In the genomic region with DNA sequence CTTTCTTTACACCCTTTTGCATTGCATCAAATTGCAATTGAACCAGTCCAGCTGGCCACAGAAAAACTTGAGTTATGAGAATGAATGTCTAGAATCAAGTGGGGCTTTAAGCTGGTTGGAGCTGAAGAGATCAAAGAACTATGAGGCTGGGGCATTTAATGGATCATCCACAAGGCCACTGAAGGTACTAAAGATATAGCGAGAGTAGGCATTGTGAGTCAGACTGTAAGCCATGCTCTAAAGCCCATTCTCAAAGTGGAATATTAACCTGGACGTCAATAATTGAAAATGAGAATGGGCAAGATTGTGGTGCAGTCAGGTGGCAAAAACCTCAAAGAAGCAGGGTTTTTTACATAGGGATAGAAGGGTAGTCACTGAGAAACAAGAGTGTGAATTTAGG, we compare ENCODE assay signal across 23 cellular contexts. TPM values are rescaled to one million over a fixed set of nuclear protein-coding genes. Genes with fewer than 3 reads are reported as not detected.
DNase-seq lines count a peak whose midpoint lies in the region; ATAC-seq and TF ChIP-seq lines count a peak whose summit lies in the region.
"Had no signal": no experiment of that assay in that cellular context is flagged by ENCODE, and none has a peak within 500 bp of the region (broad histone marks: within the 10 kb centered on the region; RNA-seq: fewer than 3 reads in every experiment).

No MANE protein-coding gene starts in this region.

- TF ChIP-seq CTCF in smooth muscle cell (IDR thresholded peaks at IDR 0.05; ENCODE audit: borderline replicate concordance, insufficient read depth, poor library complexity, severe bottlenecking) (no peak), endodermal cell (conservative IDR thresholded peaks at IDR 0.05) (no peak)

- H3K4me2 ChIP-seq in smooth muscle cell: no peak overlapping the region

- peaks cover 22% of the 10 kb centered on the region for H3F3A ChIP-seq in smooth muscle cell (ENCODE audit: low read depth)

- no peaks in the 10 kb centered on the region for H3K27me3 Mint-ChIP-seq in endodermal cell (ENCODE audit: insufficient read depth)

- H3K4me1 ChIP-seq in smooth muscle cell (ENCODE audit: low read depth) (peaks cover 8% of the 10 kb centered on the region), endodermal cell (ENCODE audit: control insufficient read depth, insufficient read depth, low read length) (no peaks in the 10 kb centered on the region)
- H3K4me1 ChIP-seq: foreskin keratinocyte, transverse colon had no signal

- H2AFZ ChIP-seq in smooth muscle cell (ENCODE audit: low read depth): no peak overlapping the region

- DNase-seq in smooth muscle cell (lab: John Stamatoyannopoulos, UW; ENCODE audit: unreplicated experiment) (no peak), iPS-NIHi7 (ENCODE audit: extremely low spot score) (no peak), endodermal cell (no peak), inferior parietal cortex (ENCODE audit: extremely low spot score) (no peak), activated gamma-delta T cell (lab: John Stamatoyannopoulos, UW) (no peak)
- DNase-seq: central memory CD4-positive, alpha-beta T cell; DMS79 treated with DMSO at 0.1 percent for 48 hours; foreskin keratinocyte; naive thymus-derived CD4-positive, alpha-beta T cell; NCI-H2081 treated with DMSO at 0.1 percent for 48 hours; NCI-H526 treated with DMSO at 0.1 percent for 48 hours; posterior cingulate gyrus; small intestine; transverse colon had no signal

- H3K27ac ChIP-seq in smooth muscle cell (ENCODE audit: low read depth) (peak overlapping the region; percentile 53), endodermal cell (ENCODE audit: low read depth, low read length) (no peak overlapping the region)
- H3K27ac ChIP-seq: foreskin keratinocyte, transverse colon, VCaP had no signal

- H3K9me3 Mint-ChIP-seq in endodermal cell: no peaks in the 10 kb centered on the region
- H3K9me3 Mint-ChIP-seq: activated T-helper 1 cell treated with anti-CD3 and anti-CD28 coated beads, Interleukin-12 subunit alpha, Interleukin-12 subunit beta, Interleukin-2, Interleukin-4 antibody, amounts not matched to agents 30 ng/mL and 10 ng/mL and 1 ng/mL, durations not matched to agents 14 hours and 24 hours and 36 hours; CD14-positive monocyte; stimulated activated effector memory CD8-positive, alpha-beta T cell treated with anti-CD3 and anti-CD28 coated beads, Interleukin-12 subunit alpha, Interleukin-12 subunit beta, amount 100 ng/mL, for 72 hours had no signal

- no peaks in the 10 kb centered on the region for H3K79me2 ChIP-seq in smooth muscle cell (ENCODE audit: low read depth)

- H3K9me3 ChIP-seq in smooth muscle cell (replicated peaks; ENCODE audit: low read depth) (no peaks in the 10 kb centered on the region), endodermal cell (ENCODE audit: control insufficient read depth, low read length) (no peaks in the 10 kb centered on the region)
- H3K9me3 ChIP-seq: transverse colon had no signal

- ATAC-seq in GM19043 (IDR thresholded peaks at IDR 0.05; ENCODE audit: low read depth, unreplicated experiment) (peak; percentile 84), HG02798 (IDR thresholded peaks at IDR 0.05; ENCODE audit: poor library complexity, unreplicated experiment) (peak; percentile 69), HG03457 (IDR thresholded peaks at IDR 0.05; ENCODE audit: unreplicated experiment) (peak; percentile 79)
- ATAC-seq: foreskin keratinocyte; naive thymus-derived CD4-positive, alpha-beta T cell; Panc1; stimulated activated effector memory CD8-positive, alpha-beta T cell treated with anti-CD3 and anti-CD28 coated beads, Interleukin-12 subunit alpha, Interleukin-12 subunit beta, amount 100 ng/mL, for 72 hours had no signal

- H3K4me3 ChIP-seq in smooth muscle cell (no peak overlapping the region), endodermal cell (ENCODE audit: low read length) (no peak overlapping the region)
- H3K4me3 ChIP-seq: transverse colon had no signal

- H3K4me3 Mint-ChIP-seq in endodermal cell: no peak overlapping the region
- H3K4me3 Mint-ChIP-seq: activated T-helper 1 cell treated with anti-CD3 and anti-CD28 coated beads, Interleukin-12 subunit alpha, Interleukin-12 subunit beta, Interleukin-2, Interleukin-4 antibody, amounts not matched to agents 30 ng/mL and 10 ng/mL and 1 ng/mL, durations not matched to agents 14 hours and 24 hours and 36 hours; naive thymus-derived CD4-positive, alpha-beta T cell; stimulated activated effector memory CD8-positive, alpha-beta T cell treated with anti-CD3 and anti-CD28 coated beads, Interleukin-12 subunit alpha, Interleukin-12 subunit beta, amount 100 ng/mL, for 72 hours had no signal

- peaks cover 15% of the 10 kb centered on the region for H3K4me1 Mint-ChIP-seq in endodermal cell

- H3K9ac ChIP-seq in smooth muscle cell (ENCODE audit: low read depth) (no peak overlapping the region), endodermal cell (ENCODE audit: extremely low read depth, low read length, poor library complexity, severe bottlenecking) (no peak overlapping the region)

- no peaks in the 10 kb centered on the region for H4K20me1 ChIP-seq in smooth muscle cell (ENCODE audit: low read depth)

- H3K27me3 ChIP-seq in smooth muscle cell (ENCODE audit: low read depth) (no peaks in the 10 kb centered on the region), endodermal cell (ENCODE audit: control insufficient read depth, insufficient read depth, low read length, poor library complexity, severe bottlenecking) (no peaks in the 10 kb centered on the region)
- H3K27me3 ChIP-seq: foreskin keratinocyte, transverse colon had no signal

- H3K36me3 Mint-ChIP-seq in endodermal cell (ENCODE audit: low read depth): no peaks in the 10 kb centered on the region
- H3K36me3 Mint-ChIP-seq: CD14-positive monocyte; naive thymus-derived CD4-positive, alpha-beta T cell; stimulated activated effector memory CD8-positive, alpha-beta T cell treated with anti-CD3 and anti-CD28 coated beads, Interleukin-12 subunit alpha, Interleukin-12 subunit beta, amount 100 ng/mL, for 72 hours had no signal

- no peak overlapping the region for H3K27ac Mint-ChIP-seq in endodermal cell
- H3K27ac Mint-ChIP-seq: activated T-helper 1 cell treated with anti-CD3 and anti-CD28 coated beads, Interleukin-12 subunit alpha, Interleukin-12 subunit beta, Interleukin-2, Interleukin-4 antibody, amounts not matched to agents 30 ng/mL and 10 ng/mL and 1 ng/mL, durations not matched to agents 14 hours and 24 hours and 36 hours; naive thymus-derived CD4-positive, alpha-beta T cell; stimulated activated effector memory CD8-positive, alpha-beta T cell treated with anti-CD3 and anti-CD28 coated beads, Interleukin-12 subunit alpha, Interleukin-12 subunit beta, amount 100 ng/mL, for 72 hours had no signal

- WGBS in smooth muscle cell (ENCODE audit: low lambda C conversion rate): 30% methylated on average over 2 of the region's 2 CpGs
- 92 to 95% methylated on average over 2 of the region's 2 CpGs for WGBS in endodermal cell (ENCODE audit: insufficient coverage in 1 of 2, insufficient read length in 1 of 2), 2 experiments

- no peaks in the 10 kb centered on the region for H3K36me3 ChIP-seq in smooth muscle cell (ENCODE audit: low read depth)
- no peaks in the 10 kb centered on the region for H3K36me3 ChIP-seq in endodermal cell (ENCODE audit: control insufficient read depth, insufficient read depth, low read length)
- H3K36me3 ChIP-seq: transverse colon had no signal

RNA-seq across cellular contexts. Expression of gene PLD1, which starts 12.4 kb away (rescaled TPM):
- 33.8 and 36.1 TPM in 2 replicates for total RNA-seq in smooth muscle cell
- 15.2 and 15.6 TPM in 2 replicates for polyA plus RNA-seq in smooth muscle cell
- total RNA-seq in endodermal cell: 10 to 100 TPM in 1 of 2 donors, 1 to 10 TPM in 1; 9.5 to 15.9 TPM
- 3.0 TPM for polyA plus RNA-seq in endodermal cell (2013, experiment 1 of 2)
- 3.1 TPM for polyA plus RNA-seq in endodermal cell (2013, experiment 2 of 2)
- polyA plus RNA-seq: naive thymus-derived CD4-positive, alpha-beta T cell had no signal

RNA-seq across cellular contexts. Expression of gene TMEM212, which starts 20.4 kb away (rescaled TPM):
- total RNA-seq in smooth muscle cell (not detected in 2 replicates), endodermal cell (not detected)
- polyA plus RNA-seq in smooth muscle cell: not detected in 2 replicates
- polyA plus RNA-seq in endodermal cell (2013, experiment 1 of 2): not detected
- not detected for polyA plus RNA-seq in endodermal cell (2013, experiment 2 of 2)
- total RNA-seq: activated T-helper 1 cell treated with anti-CD3 and anti-CD28 coated beads, Interleukin-12 subunit alpha, Interleukin-12 subunit beta, Interleukin-2, Interleukin-4 antibody, amounts not matched to agents 30 ng/mL and 10 ng/mL and 1 ng/mL, durations not matched to agents 14 hours and 24 hours and 36 hours; foreskin keratinocyte; lung microvascular endothelial cell; naive thymus-derived CD4-positive, alpha-beta T cell; transverse colon had no signal
- polyA plus RNA-seq: CD14-positive monocyte; foreskin keratinocyte; naive thymus-derived CD4-positive, alpha-beta T cell; small intestine had no signal
